Comparison of ENCODE assay signal across 20 cellular contexts in the genomic region with DNA sequence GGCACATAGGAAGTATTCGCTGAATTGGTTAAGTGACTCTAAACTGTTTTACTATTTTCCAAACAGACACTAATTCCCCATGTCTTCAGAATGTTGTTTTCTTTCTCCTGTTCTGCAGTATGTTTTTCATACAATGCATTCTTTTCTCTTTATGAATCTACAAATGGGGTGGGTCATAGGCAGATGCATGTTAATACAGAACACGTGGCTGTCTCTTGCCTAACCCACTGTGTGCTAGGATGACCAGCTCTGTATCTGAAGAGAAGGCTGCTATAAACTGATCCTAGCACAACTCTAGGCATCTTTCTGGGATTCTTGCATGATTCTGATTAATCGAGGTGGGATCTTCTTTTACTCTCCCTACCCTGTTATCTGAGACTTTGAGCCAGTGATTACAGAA.
"Had no signal": no experiment of that assay in that cellular context is flagged by ENCODE, and none has a peak within 500 bp of the region (broad histone marks: within the 10 kb centered on the region; RNA-seq: fewer than 3 reads in every experiment).

No MANE protein-coding gene starts in this region.

- ATAC-seq: gastrocnemius medialis; left cardiac atrium; left ventricle myocardium superior; naive thymus-derived CD8-positive, alpha-beta T cell; stimulated activated naive B cell treated with anti-CD40 and anti-IgM and Interleukin-4, amounts not matched to agents 10 μg/mL and 1 μg/mL and 100 μg/mL, for 72 hours; stimulated activated naive CD8-positive, alpha-beta T cell treated with anti-CD3 and anti-CD28 coated beads, Interleukin-15, amount 100 ng/mL, for 72 hours had no signal

- H3K36me3 ChIP-seq: colonic mucosa, gastrocnemius medialis, neutrophil, sigmoid colon, transverse colon had no signal

- H3K4me3 ChIP-seq: colonic mucosa, gastrocnemius medialis, lung, sigmoid colon, skin epidermis, testis, transverse colon had no signal

- H3K4me1 ChIP-seq: colonic mucosa, gastrocnemius medialis, sigmoid colon, testis, transverse colon had no signal

- H3K9me3 ChIP-seq: colonic mucosa, gastrocnemius medialis, neutrophil, sigmoid colon, testis, transverse colon had no signal

- H3K27ac ChIP-seq: colonic mucosa, gastrocnemius medialis, neutrophil, sigmoid colon, skin epidermis, testis, transverse colon had no signal

- DNase-seq: colonic mucosa; dermis blood vessel endothelial cell; erythroblast; gastrocnemius medialis; immature natural killer cell; kidney; left cardiac atrium; left ventricle myocardium superior; naive thymus-derived CD8-positive, alpha-beta T cell; posterior cingulate gyrus; sigmoid colon; stimulated activated CD4-positive, alpha-beta T cell treated with anti-CD3 and anti-CD28 coated beads, Interleukin-2, amount 100 ng/mL, for 24 hours; stimulated activated CD4-positive, alpha-beta T cell treated with anti-CD3 and anti-CD28 coated beads, Interleukin-4, amount 100 ng/mL, for 4 hours; stimulated activated naive B cell treated with anti-CD40 and anti-IgM and Interleukin-4, amounts not matched to agents 10 μg/mL and 1 μg/mL and 100 μg/mL, for 72 hours; stimulated activated naive CD8-positive, alpha-beta T cell treated with anti-CD3 and anti-CD28 coated beads, Interleukin-15, amount 100 ng/mL, for 72 hours; testis; transverse colon had no signal

- H3K27me3 ChIP-seq: colonic mucosa, gastrocnemius medialis, neutrophil, sigmoid colon, testis, transverse colon had no signal
